31 cellular contexts compared by ENCODE assay signal in genomic region chrX:1618689-1619088, GRCh38. TPM values are rescaled to one million over a fixed set of nuclear protein-coding genes. Genes with fewer than 3 reads are reported as not detected.
A peak's percentile ranks its signal among the peaks of the same experiment; 100 is the strongest.
DNase-seq lines count a peak whose midpoint lies in the region; ATAC-seq and TF ChIP-seq lines count a peak whose summit lies in the region.
"Had no signal": no experiment of that assay in that cellular context is flagged by ENCODE, and none has a peak within 500 bp of the region (broad histone marks: within the 10 kb centered on the region; RNA-seq: fewer than 3 reads in every experiment).

No MANE protein-coding gene starts in this region.

- intact Hi-C loops in lower leg skin (cut with DNase I; ENCODE audit: low total_unique reads), result no loop called here

- TF ChIP-seq CTCF in GM23338 (conservative IDR thresholded peaks at IDR 0.05; ENCODE audit: low read depth in 2 of 2) (no peak), WERI-Rb-1 (IDR thresholded peaks at IDR 0.05; ENCODE audit: low read depth, low read length) (no peak), lower leg skin (IDR thresholded peaks at IDR 0.05) (no peak)

- no peaks in the 10 kb centered on the region for H4K20me1 ChIP-seq in GM23338 (replicated peaks; ENCODE audit: insufficient read depth)

- H3K18ac ChIP-seq in mesenchymal stem cell (ENCODE audit: low read depth in 1 of 2, low read length in 2 of 2), result no peak overlapping the region

- no peaks in the 10 kb centered on the region for H3K9me3 ChIP-seq in WERI-Rb-1 (ENCODE audit: severe bottlenecking)
- no peaks in the 10 kb centered on the region for H3K9me3 ChIP-seq in mesenchymal stem cell (ENCODE audit: control insufficient read depth, low read length)
- H3K9me3 ChIP-seq: adrenal gland, stomach had no signal

- H2BK12ac ChIP-seq in mesenchymal stem cell (ENCODE audit: low read length in 2 of 2), result no peak overlapping the region

- H2BK15ac ChIP-seq in mesenchymal stem cell (ENCODE audit: low read depth, poor library complexity, severe bottlenecking), result no peak overlapping the region

- peak overlapping the region; percentile 50; the same call in 1 of the 2 replicates for H3K27ac Mint-ChIP-seq in GM23338
- H3K27ac Mint-ChIP-seq: activated CD8-positive, alpha-beta T cell treated with anti-CD3 and anti-CD28 coated beads, Interleukin-2, amount 10 ng/mL, durations not matched to agents 7 days and 5 days; activated naive CD4-positive, alpha-beta T cell treated with anti-CD3 and anti-CD28 coated beads, Interleukin-2, amount 10 ng/mL, durations not matched to agents 7 days and 5 days; activated T-helper 17 cell treated with anti-CD3 and anti-CD28 coated beads, Interleukin-2, amount 50 U/mL, for 72 hours; CD8-positive, alpha-beta memory T cell had no signal

- no peak overlapping the region for H3K23ac ChIP-seq in mesenchymal stem cell (ENCODE audit: low read length in 2 of 2)

- H3K4me3 ChIP-seq in GM23338 (no peak overlapping the region), WERI-Rb-1 (ENCODE audit: low read depth, low read length) (no peak overlapping the region), mesenchymal stem cell (ENCODE audit: insufficient read depth in 1 of 2, low read depth in 1 of 2, low read length in 2 of 2) (no peak overlapping the region), lower leg skin (ENCODE audit: low read depth, poor library complexity, severe bottlenecking) (no peak overlapping the region)
- H3K4me3 ChIP-seq: adrenal gland, SK-N-MC, stomach had no signal

- peaks cover 28% of the 10 kb centered on the region for H3K9me3 Mint-ChIP-seq in GM23338
- H3K9me3 Mint-ChIP-seq: activated naive CD4-positive, alpha-beta T cell treated with anti-CD3 and anti-CD28 coated beads, Interleukin-2, amount 10 ng/mL, durations not matched to agents 7 days and 5 days; activated T-helper 17 cell treated with anti-CD3 and anti-CD28 coated beads, Interleukin-2, amount 50 U/mL, for 72 hours; CD8-positive, alpha-beta memory T cell; naive thymus-derived CD4-positive, alpha-beta T cell had no signal

- H3K4me1 ChIP-seq in GM23338 (ENCODE audit: insufficient read depth) (no peaks in the 10 kb centered on the region; the same call in 1 of the 2 replicates), mesenchymal stem cell (ENCODE audit: control insufficient read depth, insufficient read depth, low read depth, low read length) (peaks cover 6% of the 10 kb centered on the region)
- H3K4me1 ChIP-seq: adrenal gland, stomach had no signal

- no peak overlapping the region for H2BK120ac ChIP-seq in mesenchymal stem cell (ENCODE audit: low read depth, low read length)

- no peak overlapping the region for H3K14ac ChIP-seq in mesenchymal stem cell (ENCODE audit: low read length in 2 of 2)

- H3K9me2 ChIP-seq in GM23338 (ENCODE audit: insufficient read depth), result no peaks in the 10 kb centered on the region

- H3K27ac ChIP-seq in GM23338 (ENCODE audit: low read depth) (no peak overlapping the region), WERI-Rb-1 (peak overlapping the region; percentile 77), mesenchymal stem cell (ENCODE audit: low read length, poor library complexity, severe bottlenecking) (no peak overlapping the region)
- H3K27ac ChIP-seq: adrenal gland, RWPE1, SK-N-MC, stomach had no signal

- peaks cover 3% of the 10 kb centered on the region; the same call in 2 of the 3 replicates for H3K36me3 Mint-ChIP-seq in GM23338 (ENCODE audit: low read depth)
- H3K36me3 Mint-ChIP-seq: activated naive CD4-positive, alpha-beta T cell treated with anti-CD3 and anti-CD28 coated beads, Interleukin-2, amount 10 ng/mL, durations not matched to agents 7 days and 5 days; CD8-positive, alpha-beta memory T cell; naive thymus-derived CD4-positive, alpha-beta T cell had no signal

- 53% methylated on average over 4 of the region's 4 CpGs for WGBS in mesenchymal stem cell
- WGBS in lower leg skin, 2 donors, result 64 to 67% methylated on average over 4 of the region's 4 CpGs

- no peak for TF ChIP-seq POLR2A in lower leg skin (IDR thresholded peaks at IDR 0.05)

- H2BK5ac ChIP-seq in mesenchymal stem cell (ENCODE audit: low read depth, low read length, poor library complexity, severe bottlenecking), result no peak overlapping the region

- no peaks in the 10 kb centered on the region for H3K36me3 ChIP-seq in GM23338 (ENCODE audit: insufficient read depth)
- H3K36me3 ChIP-seq in WERI-Rb-1, result peaks cover 27% of the 10 kb centered on the region
- no peaks in the 10 kb centered on the region for H3K36me3 ChIP-seq in mesenchymal stem cell (ENCODE audit: control insufficient read depth in 1 of 2, insufficient read depth in 2 of 2, low read depth in 1 of 2, low read length in 2 of 2)
- H3K36me3 ChIP-seq: adrenal gland, stomach had no signal

- H4K8ac ChIP-seq in mesenchymal stem cell (ENCODE audit: low read length), result no peak overlapping the region

- no peak overlapping the region for H3K4me3 Mint-ChIP-seq in GM23338
- H3K4me3 Mint-ChIP-seq: activated CD8-positive, alpha-beta T cell treated with anti-CD3 and anti-CD28 coated beads, Interleukin-2, amount 10 ng/mL, durations not matched to agents 7 days and 5 days; activated naive CD4-positive, alpha-beta T cell treated with anti-CD3 and anti-CD28 coated beads, Interleukin-2, amount 10 ng/mL, durations not matched to agents 7 days and 5 days; activated T-helper 17 cell treated with anti-CD3 and anti-CD28 coated beads, Interleukin-2, amount 50 U/mL, for 72 hours; CD8-positive, alpha-beta memory T cell; naive thymus-derived CD4-positive, alpha-beta T cell had no signal

- H3K4me2 ChIP-seq in GM23338 (no peak overlapping the region), mesenchymal stem cell (ENCODE audit: low read length, poor library complexity, severe bottlenecking) (no peak overlapping the region)

- peaks cover 7% of the 10 kb centered on the region for H3K27me3 Mint-ChIP-seq in GM23338 (ENCODE audit: insufficient read depth, low read depth, poor library complexity)
- H3K27me3 Mint-ChIP-seq: activated naive CD4-positive, alpha-beta T cell treated with anti-CD3 and anti-CD28 coated beads, Interleukin-2, amount 10 ng/mL, durations not matched to agents 7 days and 5 days; activated T-helper 17 cell treated with anti-CD3 and anti-CD28 coated beads, Interleukin-2, amount 50 U/mL, for 72 hours; naive thymus-derived CD4-positive, alpha-beta T cell had no signal

- H2AK5ac ChIP-seq in mesenchymal stem cell (ENCODE audit: low read length, severe bottlenecking), result peak overlapping the region; percentile 31

- H3K79me1 ChIP-seq in mesenchymal stem cell (replicated peaks; ENCODE audit: low read length, poor library complexity, severe bottlenecking), result no peaks in the 10 kb centered on the region

- peak; percentile 62 for ATAC-seq in GM23338
- no peak for ATAC-seq in HG02642 (IDR thresholded peaks at IDR 0.05; ENCODE audit: poor library complexity, unreplicated experiment)
- ATAC-seq in GM19328 (IDR thresholded peaks at IDR 0.05; ENCODE audit: unreplicated experiment), result no peak
- ATAC-seq: activated CD8-positive, alpha-beta T cell treated with anti-CD3 and anti-CD28 coated beads, Interleukin-2, amount 10 ng/mL, durations not matched to agents 7 days and 5 days; activated T-helper 17 cell treated with anti-CD3 and anti-CD28 coated beads, Interleukin-2, amount 50 U/mL, for 72 hours; esophagus mucosa; naive thymus-derived CD4-positive, alpha-beta T cell; sciatic nerve had no signal

- H4K91ac ChIP-seq in mesenchymal stem cell (ENCODE audit: low read length), result no peak overlapping the region

- H3F3A ChIP-seq in GM23338 (replicated peaks; ENCODE audit: low read depth), result no peaks in the 10 kb centered on the region

- H3K27me3 ChIP-seq in GM23338 (ENCODE audit: insufficient read depth), result no peaks in the 10 kb centered on the region
- no peaks in the 10 kb centered on the region for H3K27me3 ChIP-seq in WERI-Rb-1 (ENCODE audit: insufficient read depth, low read depth, severe bottlenecking)
- no peaks in the 10 kb centered on the region for H3K27me3 ChIP-seq in mesenchymal stem cell (ENCODE audit: control insufficient read depth in 1 of 2, insufficient read depth in 1 of 2, low read length in 2 of 2)
- H3K27me3 ChIP-seq: adrenal gland, stomach had no signal

- H3K4me1 Mint-ChIP-seq in GM23338, result 0 out of 3 replicates have a peak, but pooled peaks cover 5% of the 10 kb centered on the region
- H3K4me1 Mint-ChIP-seq: activated T-helper 17 cell treated with anti-CD3 and anti-CD28 coated beads, Interleukin-2, amount 50 U/mL, for 72 hours had no signal

- no peak overlapping the region for H3K4ac ChIP-seq in mesenchymal stem cell (ENCODE audit: low read depth in 1 of 2, low read length in 2 of 2)

- H3K79me2 ChIP-seq in GM23338 (replicated peaks; ENCODE audit: insufficient read depth), result no peaks in the 10 kb centered on the region

- H2AFZ ChIP-seq in GM23338, result no peak overlapping the region
- no peak overlapping the region for H2AFZ ChIP-seq in mesenchymal stem cell (ENCODE audit: low read depth, low read length)

- H3K9ac ChIP-seq in mesenchymal stem cell (ENCODE audit: low read length), result no peak overlapping the region

- DNase-seq in GM23338 (ENCODE audit: low spot score) (peak; percentile 55), LHCN-M2 (ENCODE audit: low read depth) (peak; percentile 1), WERI-Rb-1 (peak; percentile 91), mesenchymal stem cell (no peak), lower leg skin (ENCODE audit: low spot score in 2 of 2) (no peak)
- DNase-seq: activated CD4-positive, alpha-beta T cell treated with anti-CD3 and anti-CD28 coated beads for 1 hour; activated CD8-positive, alpha-beta T cell treated with anti-CD3 and anti-CD28 coated beads, Interleukin-2, amount 10 ng/mL, durations not matched to agents 7 days and 5 days; activated naive CD4-positive, alpha-beta T cell treated with anti-CD3 and anti-CD28 coated beads, Interleukin-2, amount 10 ng/mL, durations not matched to agents 7 days and 5 days; adrenal gland; CD8-positive, alpha-beta memory T cell; central memory CD4-positive, alpha-beta T cell; DMS79; midbrain; naive thymus-derived CD4-positive, alpha-beta T cell; NCI-H1436 treated with DMSO at 0.1 percent for 48 hours; NCI-H2107; stimulated activated CD4-positive, alpha-beta T cell treated with anti-CD3 and anti-CD28 coated beads, Interleukin-2, amount 100 ng/mL, for 48 hours; stomach; T-helper 2 cell had no signal

TF ChIP-seq in GM23338, 12 proteins besides CTCF, POLR2A, EP300 and RAD21 (continues in another document):
- TF ChIP-seq EZH2phosphoT487 (IDR thresholded peaks at IDR 0.05; ENCODE audit: unreplicated experiment), result no peak

RNA-seq across cellular contexts. Expression of gene ASMT, which starts 3.8 kb away (rescaled TPM):
- total RNA-seq in GM23338 (2014; rRNA removed; shearing (Covaris generic)), result 2.4 TPM in 1 of 2 replicates, not detected in the other
- 0.53 and 1.0 TPM in 2 replicates for polyA plus RNA-seq in GM23338 (2016; fragmentation: Nextera tagmentation; extraction: Ambion mirVana)
- not detected in 2 replicates for total RNA-seq in LHCN-M2 (2014; rRNA removed)
- polyA plus RNA-seq in LHCN-M2 (2012), result not detected
- polyA plus RNA-seq in mesenchymal stem cell (2013, experiment 1 of 2), result 0.04 TPM
- 0.04 TPM for polyA plus RNA-seq in mesenchymal stem cell (2013, experiment 2 of 2)
- not detected for total RNA-seq in lower leg skin
- total RNA-seq: esophagus mucosa, fibroblast of villous mesenchyme, kidney epithelial cell, liver, stomach had no signal
- polyA plus RNA-seq: AG04450; BJ; naive thymus-derived CD4-positive, alpha-beta T cell had no signal

RNA-seq across cellular contexts. Expression of gene AKAP17A, which starts 27.3 kb away (rescaled TPM):
- 50.6 and 64.3 TPM in 2 replicates for total RNA-seq in GM23338 (2014; rRNA removed; shearing (Covaris generic))
- polyA plus RNA-seq in GM23338 (2016; fragmentation: Nextera tagmentation; extraction: Ambion mirVana), result 23.9 and 27.6 TPM in 2 replicates
- 29.3 and 31.5 TPM in 2 replicates for total RNA-seq in LHCN-M2 (2014; rRNA removed)
- polyA plus RNA-seq in LHCN-M2 (2012), result 13.1 TPM
- 24.2 TPM for polyA plus RNA-seq in mesenchymal stem cell (2013, experiment 1 of 2)
- 23.7 TPM for polyA plus RNA-seq in mesenchymal stem cell (2013, experiment 2 of 2)
- 10 to 100 TPM; 34.3 to 67.2 (median 37.8) TPM for total RNA-seq in lower leg skin

Comparison
In these comparisons a context has a peak if more than half of its experiments do, and no peak if none do; other contexts are left out.
1. DNase-seq: peak in GM23338 (single experiment), LHCN-M2 (single experiment) and WERI-Rb-1 (single experiment); none in mesenchymal stem cell (single experiment) and lower leg skin (0 of 2).